Comparison of ENCODE assay signal across 1 cellular context in the genomic region with DNA sequence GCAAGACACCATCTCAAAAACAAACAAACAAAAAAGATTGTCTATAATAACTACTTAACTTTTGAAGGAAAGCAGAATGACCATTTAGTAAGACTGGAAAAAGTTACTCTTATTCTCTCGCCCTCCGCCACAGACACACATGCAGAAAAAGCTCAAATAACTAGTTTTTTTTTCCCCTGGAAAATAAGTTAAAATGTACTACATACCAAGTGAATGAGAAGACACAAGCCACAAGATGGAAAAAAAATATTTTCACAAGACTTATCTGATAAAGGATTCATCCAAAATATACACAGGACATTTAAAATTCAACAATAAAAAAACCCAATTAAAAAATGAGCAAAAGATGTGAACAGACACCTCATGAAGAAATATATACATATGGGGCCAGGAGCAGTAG.
TF ChIP-seq lines count a peak whose summit lies in the region.

No MANE protein-coding gene starts in this region.

TF ChIP-seq in GM23338, 12 proteins besides CTCF, POLR2A, EP300 and RAD21 (continued from another document):
- no peak for TF ChIP-seq ZNF462 (CRISPR knock-in tag; IDR thresholded peaks at IDR 0.05)
- no peak for TF ChIP-seq JUNB (IDR thresholded peaks at IDR 0.05; ENCODE audit: unreplicated experiment)
- TF ChIP-seq, protein P1, sequence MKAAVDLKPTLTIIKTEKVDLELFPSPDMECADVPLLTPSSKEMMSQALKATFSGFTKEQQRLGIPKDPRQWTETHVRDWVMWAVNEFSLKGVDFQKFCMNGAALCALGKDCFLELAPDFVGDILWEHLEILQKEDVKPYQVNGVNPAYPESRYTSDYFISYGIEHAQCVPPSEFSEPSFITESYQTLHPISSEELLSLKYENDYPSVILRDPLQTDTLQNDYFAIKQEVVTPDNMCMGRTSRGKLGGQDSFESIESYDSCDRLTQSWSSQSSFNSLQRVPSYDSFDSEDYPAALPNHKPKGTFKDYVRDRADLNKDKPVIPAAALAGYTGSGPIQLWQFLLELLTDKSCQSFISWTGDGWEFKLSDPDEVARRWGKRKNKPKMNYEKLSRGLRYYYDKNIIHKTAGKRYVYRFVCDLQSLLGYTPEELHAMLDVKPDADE (IDR thresholded peaks at IDR 0.05) = no peak
- TF ChIP-seq NANOG (IDR thresholded peaks at IDR 0.05; ENCODE audit: borderline replicate concordance) = no peak
- no peak for TF ChIP-seq EZH2 (IDR thresholded peaks at IDR 0.05; ENCODE audit: low read depth, unreplicated experiment)
